ENCODE assay signal across 1 cellular context in the genomic region with DNA sequence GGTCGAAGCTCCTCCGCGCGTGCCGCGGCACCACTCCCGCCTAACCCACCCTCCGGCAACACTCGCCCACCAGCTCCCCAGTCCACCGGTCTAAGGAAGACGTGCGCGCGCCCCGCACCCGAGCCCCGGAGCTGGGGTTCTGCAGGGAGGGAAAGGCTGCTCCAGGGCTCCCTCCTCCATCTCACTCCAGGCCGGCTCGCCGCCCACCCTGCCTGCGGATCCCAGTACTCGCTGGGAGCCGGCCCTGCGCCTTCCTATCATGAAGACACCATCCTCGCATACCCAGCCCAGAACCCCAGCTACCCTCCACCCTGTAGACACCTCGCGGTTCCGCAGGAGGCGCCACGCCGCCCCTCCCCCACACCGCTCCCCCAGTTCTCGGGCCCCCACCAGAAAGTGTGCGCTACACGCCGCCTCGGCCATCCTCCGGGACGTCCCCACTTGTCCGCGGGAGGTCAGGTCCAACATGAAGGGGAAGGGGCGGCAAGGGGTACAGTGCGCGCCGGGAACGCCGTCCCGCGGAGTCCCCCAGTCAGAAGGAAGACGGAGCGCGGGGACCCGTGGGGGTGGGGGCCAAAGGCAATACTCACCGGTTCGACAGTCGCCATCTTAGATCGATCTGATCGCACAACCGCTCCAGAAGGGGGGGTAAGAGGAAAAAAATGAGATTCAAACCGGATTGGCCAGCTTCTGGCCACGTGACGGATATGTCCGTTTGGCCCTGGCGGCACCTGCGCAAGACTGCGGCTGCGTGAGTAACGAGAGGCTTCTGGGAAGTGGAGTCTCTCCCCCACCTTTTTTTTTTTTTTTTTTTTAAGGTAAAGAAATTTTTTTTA.
TF ChIP-seq lines count a peak whose summit lies in the region.

A gene with protein sequence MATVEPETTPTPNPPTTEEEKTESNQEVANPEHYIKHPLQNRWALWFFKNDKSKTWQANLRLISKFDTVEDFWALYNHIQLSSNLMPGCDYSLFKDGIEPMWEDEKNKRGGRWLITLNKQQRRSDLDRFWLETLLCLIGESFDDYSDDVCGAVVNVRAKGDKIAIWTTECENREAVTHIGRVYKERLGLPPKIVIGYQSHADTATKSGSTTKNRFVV (minus strand): TSS at position 629 of the 836 bp plus-strand sequence. CDS start 21 bp downstream, at position 608.

TF ChIP-seq in HepG2, 621 proteins besides CTCF, POLR2A, EP300 and RAD21 (continued from another document and continues in another):
- no peak for TF ChIP-seq ZNF569 (CRISPR knock-in tag; IDR thresholded peaks at IDR 0.05; ENCODE audit: borderline replicate concordance)
- TF ChIP-seq, protein P1, sequence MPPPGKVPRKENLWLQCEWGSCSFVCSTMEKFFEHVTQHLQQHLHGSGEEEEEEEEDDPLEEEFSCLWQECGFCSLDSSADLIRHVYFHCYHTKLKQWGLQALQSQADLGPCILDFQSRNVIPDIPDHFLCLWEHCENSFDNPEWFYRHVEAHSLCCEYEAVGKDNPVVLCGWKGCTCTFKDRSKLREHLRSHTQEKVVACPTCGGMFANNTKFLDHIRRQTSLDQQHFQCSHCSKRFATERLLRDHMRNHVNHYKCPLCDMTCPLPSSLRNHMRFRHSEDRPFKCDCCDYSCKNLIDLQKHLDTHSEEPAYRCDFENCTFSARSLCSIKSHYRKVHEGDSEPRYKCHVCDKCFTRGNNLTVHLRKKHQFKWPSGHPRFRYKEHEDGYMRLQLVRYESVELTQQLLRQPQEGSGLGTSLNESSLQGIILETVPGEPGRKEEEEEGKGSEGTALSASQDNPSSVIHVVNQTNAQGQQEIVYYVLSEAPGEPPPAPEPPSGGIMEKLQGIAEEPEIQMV (CRISPR knock-in tag; IDR thresholded peaks at IDR 0.05; ENCODE audit: low read depth) = no peak
- TF ChIP-seq, protein P2, sequence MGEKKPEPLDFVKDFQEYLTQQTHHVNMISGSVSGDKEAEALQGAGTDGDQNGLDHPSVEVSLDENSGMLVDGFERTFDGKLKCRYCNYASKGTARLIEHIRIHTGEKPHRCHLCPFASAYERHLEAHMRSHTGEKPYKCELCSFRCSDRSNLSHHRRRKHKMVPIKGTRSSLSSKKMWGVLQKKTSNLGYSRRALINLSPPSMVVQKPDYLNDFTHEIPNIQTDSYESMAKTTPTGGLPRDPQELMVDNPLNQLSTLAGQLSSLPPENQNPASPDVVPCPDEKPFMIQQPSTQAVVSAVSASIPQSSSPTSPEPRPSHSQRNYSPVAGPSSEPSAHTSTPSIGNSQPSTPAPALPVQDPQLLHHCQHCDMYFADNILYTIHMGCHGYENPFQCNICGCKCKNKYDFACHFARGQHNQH (CRISPR knock-in tag; IDR thresholded peaks at IDR 0.05) = no peak; the same call in 1 of the 2 replicates
- TF ChIP-seq ZNF260 (CRISPR knock-in tag; IDR thresholded peaks at IDR 0.05; ENCODE audit: borderline replicate concordance, low read depth) = no peak
- no peak for TF ChIP-seq MAFG (CRISPR knock-in tag; IDR thresholded peaks at IDR 0.05)
- TF ChIP-seq ZNF674 (CRISPR knock-in tag; IDR thresholded peaks at IDR 0.05; ENCODE audit: low read depth) = no peak
- TF ChIP-seq, protein P3, sequence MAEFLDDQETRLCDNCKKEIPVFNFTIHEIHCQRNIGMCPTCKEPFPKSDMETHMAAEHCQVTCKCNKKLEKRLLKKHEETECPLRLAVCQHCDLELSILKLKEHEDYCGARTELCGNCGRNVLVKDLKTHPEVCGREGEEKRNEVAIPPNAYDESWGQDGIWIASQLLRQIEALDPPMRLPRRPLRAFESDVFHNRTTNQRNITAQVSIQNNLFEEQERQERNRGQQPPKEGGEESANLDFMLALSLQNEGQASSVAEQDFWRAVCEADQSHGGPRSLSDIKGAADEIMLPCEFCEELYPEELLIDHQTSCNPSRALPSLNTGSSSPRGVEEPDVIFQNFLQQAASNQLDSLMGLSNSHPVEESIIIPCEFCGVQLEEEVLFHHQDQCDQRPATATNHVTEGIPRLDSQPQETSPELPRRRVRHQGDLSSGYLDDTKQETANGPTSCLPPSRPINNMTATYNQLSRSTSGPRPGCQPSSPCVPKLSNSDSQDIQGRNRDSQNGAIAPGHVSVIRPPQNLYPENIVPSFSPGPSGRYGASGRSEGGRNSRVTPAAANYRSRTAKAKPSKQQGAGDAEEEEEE (CRISPR knock-in tag; IDR thresholded peaks at IDR 0.05; ENCODE audit: borderline replicate concordance) = no peak
- peak; percentile 59; the same call in 1 of the 2 replicates for TF ChIP-seq DR1 (CRISPR knock-in tag; IDR thresholded peaks at IDR 0.05)
- TF ChIP-seq ATF7-NPFF (CRISPR knock-in tag; IDR thresholded peaks at IDR 0.05; ENCODE audit: low read depth) = no peak; the same call in 1 of the 2 replicates
- TF ChIP-seq, protein P4, sequence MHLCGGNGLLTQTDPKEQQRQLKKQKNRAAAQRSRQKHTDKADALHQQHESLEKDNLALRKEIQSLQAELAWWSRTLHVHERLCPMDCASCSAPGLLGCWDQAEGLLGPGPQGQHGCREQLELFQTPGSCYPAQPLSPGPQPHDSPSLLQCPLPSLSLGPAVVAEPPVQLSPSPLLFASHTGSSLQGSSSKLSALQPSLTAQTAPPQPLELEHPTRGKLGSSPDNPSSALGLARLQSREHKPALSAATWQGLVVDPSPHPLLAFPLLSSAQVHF (CRISPR knock-in tag; IDR thresholded peaks at IDR 0.05) = no peak
- no peak for TF ChIP-seq ZNF614 (CRISPR knock-in tag; IDR thresholded peaks at IDR 0.05; ENCODE audit: borderline replicate concordance)
- peak; percentile 66; the same call in 1 of the 2 replicates for TF ChIP-seq KDM2A (CRISPR knock-in tag; IDR thresholded peaks at IDR 0.05; ENCODE audit: borderline replicate concordance, low read depth)
- no peak for TF ChIP-seq GTF3A (CRISPR knock-in tag; conservative IDR thresholded peaks at IDR 0.05)
- TF ChIP-seq TBX3 (IDR thresholded peaks at IDR 0.05; ENCODE audit: borderline replicate concordance) = 0 out of 2 replicates have a peak, but pooled peaks have one; percentile 49
- TF ChIP-seq, protein P5, sequence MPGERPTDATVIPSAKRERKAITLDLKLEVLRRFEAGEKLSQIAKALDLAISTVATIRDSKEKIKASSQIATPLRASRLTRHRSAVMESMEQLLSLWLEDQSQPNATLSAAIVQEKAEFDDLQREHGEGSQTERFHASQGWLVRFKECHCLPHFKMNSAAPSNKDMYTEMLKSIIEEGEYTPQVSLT (CRISPR knock-in tag; IDR thresholded peaks at IDR 0.05; ENCODE audit: borderline replicate concordance, low read depth) = no peak
- TF ChIP-seq ZNF30 (CRISPR knock-in tag; IDR thresholded peaks at IDR 0.05) = no peak
- TF ChIP-seq ZNF10 (CRISPR knock-in tag; IDR thresholded peaks at IDR 0.05; ENCODE audit: borderline replicate concordance, low read depth) = no peak
- TF ChIP-seq, protein P6, sequence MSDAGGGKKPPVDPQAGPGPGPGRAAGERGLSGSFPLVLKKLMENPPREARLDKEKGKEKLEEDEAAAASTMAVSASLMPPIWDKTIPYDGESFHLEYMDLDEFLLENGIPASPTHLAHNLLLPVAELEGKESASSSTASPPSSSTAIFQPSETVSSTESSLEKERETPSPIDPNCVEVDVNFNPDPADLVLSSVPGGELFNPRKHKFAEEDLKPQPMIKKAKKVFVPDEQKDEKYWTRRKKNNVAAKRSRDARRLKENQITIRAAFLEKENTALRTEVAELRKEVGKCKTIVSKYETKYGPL (CRISPR knock-in tag; IDR thresholded peaks at IDR 0.05) = no peak
- TF ChIP-seq, protein P7, sequence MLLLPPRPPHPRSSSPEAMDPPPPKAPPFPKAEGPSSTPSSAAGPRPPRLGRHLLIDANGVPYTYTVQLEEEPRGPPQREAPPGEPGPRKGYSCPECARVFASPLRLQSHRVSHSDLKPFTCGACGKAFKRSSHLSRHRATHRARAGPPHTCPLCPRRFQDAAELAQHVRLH (CRISPR knock-in tag; IDR thresholded peaks at IDR 0.05; ENCODE audit: borderline replicate concordance, low read depth) = no peak
- TF ChIP-seq ZFYVE20 (CRISPR knock-in tag; IDR thresholded peaks at IDR 0.05; ENCODE audit: borderline replicate concordance, low read depth) = peak; percentile 72; the same call in 1 of the 2 replicates
- no peak for TF ChIP-seq AGO1 (IDR thresholded peaks at IDR 0.05; ENCODE audit: low read depth, low read length, poor library complexity, severe bottlenecking)
- no peak for TF ChIP-seq ZKSCAN1 (IDR thresholded peaks at IDR 0.05; ENCODE audit: low read length)
- no peak for TF ChIP-seq ZMYM3 (CRISPR knock-in tag; IDR thresholded peaks at IDR 0.05)
- no peak for TF ChIP-seq TEAD2 (CRISPR knock-in tag; IDR thresholded peaks at IDR 0.05)
- no peak for TF ChIP-seq NCOA1 (CRISPR knock-in tag; IDR thresholded peaks at IDR 0.05)
- 0 out of 2 replicates have a peak, but pooled peaks have one; percentile 67 for TF ChIP-seq ZNF354B (CRISPR knock-in tag; IDR thresholded peaks at IDR 0.05)
- no peak for TF ChIP-seq JUND (CRISPR knock-in tag; IDR thresholded peaks at IDR 0.05)
- 0 out of 2 replicates have a peak, but pooled peaks have one; percentile 29 for TF ChIP-seq ZNF761 (CRISPR knock-in tag; conservative IDR thresholded peaks at IDR 0.05)
- TF ChIP-seq ZNF367 (CRISPR knock-in tag; IDR thresholded peaks at IDR 0.05; ENCODE audit: borderline replicate concordance) = no peak
- TF ChIP-seq, protein P8, sequence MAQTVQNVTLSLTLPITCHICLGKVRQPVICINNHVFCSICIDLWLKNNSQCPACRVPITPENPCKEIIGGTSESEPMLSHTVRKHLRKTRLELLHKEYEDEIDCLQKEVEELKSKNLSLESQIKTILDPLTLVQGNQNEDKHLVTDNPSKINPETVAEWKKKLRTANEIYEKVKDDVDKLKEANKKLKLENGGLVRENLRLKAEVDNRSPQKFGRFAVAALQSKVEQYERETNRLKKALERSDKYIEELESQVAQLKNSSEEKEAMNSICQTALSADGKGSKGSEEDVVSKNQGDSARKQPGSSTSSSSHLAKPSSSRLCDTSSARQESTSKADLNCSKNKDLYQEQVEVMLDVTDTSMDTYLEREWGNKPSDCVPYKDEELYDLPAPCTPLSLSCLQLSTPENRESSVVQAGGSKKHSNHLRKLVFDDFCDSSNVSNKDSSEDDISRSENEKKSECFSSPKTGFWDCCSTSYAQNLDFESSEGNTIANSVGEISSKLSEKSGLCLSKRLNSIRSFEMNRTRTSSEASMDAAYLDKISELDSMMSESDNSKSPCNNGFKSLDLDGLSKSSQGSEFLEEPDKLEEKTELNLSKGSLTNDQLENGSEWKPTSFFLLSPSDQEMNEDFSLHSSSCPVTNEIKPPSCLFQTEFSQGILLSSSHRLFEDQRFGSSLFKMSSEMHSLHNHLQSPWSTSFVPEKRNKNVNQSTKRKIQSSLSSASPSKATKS (CRISPR knock-in tag; IDR thresholded peaks at IDR 0.05) = peak; percentile 80; the same call in 1 of the 2 replicates
- TF ChIP-seq MIXL1 (CRISPR knock-in tag; IDR thresholded peaks at IDR 0.05) = no peak
- TF ChIP-seq NONO (IDR thresholded peaks at IDR 0.05) = no peak
- peak; percentile 74 for TF ChIP-seq NONO (CRISPR knock-in tag; conservative IDR thresholded peaks at IDR 0.05)
- no peak for TF ChIP-seq ZFAT (CRISPR knock-in tag; conservative IDR thresholded peaks at IDR 0.05)
- TF ChIP-seq ZNF441 (CRISPR knock-in tag; IDR thresholded peaks at IDR 0.05; ENCODE audit: borderline replicate concordance) = no peak; the same call in 1 of the 2 replicates
- TF ChIP-seq ZSCAN21 (CRISPR knock-in tag; IDR thresholded peaks at IDR 0.05; ENCODE audit: borderline replicate concordance) = 0 out of 2 replicates have a peak, but pooled peaks have one; percentile 46
- TF ChIP-seq ATRX (CRISPR knock-in tag; IDR thresholded peaks at IDR 0.05; ENCODE audit: borderline replicate concordance) = no peak
- peak; percentile 18; the same call in 1 of the 2 replicates for TF ChIP-seq ZNF431 (CRISPR knock-in tag; IDR thresholded peaks at IDR 0.05; ENCODE audit: borderline replicate concordance, low read depth)
- TF ChIP-seq, protein P9, sequence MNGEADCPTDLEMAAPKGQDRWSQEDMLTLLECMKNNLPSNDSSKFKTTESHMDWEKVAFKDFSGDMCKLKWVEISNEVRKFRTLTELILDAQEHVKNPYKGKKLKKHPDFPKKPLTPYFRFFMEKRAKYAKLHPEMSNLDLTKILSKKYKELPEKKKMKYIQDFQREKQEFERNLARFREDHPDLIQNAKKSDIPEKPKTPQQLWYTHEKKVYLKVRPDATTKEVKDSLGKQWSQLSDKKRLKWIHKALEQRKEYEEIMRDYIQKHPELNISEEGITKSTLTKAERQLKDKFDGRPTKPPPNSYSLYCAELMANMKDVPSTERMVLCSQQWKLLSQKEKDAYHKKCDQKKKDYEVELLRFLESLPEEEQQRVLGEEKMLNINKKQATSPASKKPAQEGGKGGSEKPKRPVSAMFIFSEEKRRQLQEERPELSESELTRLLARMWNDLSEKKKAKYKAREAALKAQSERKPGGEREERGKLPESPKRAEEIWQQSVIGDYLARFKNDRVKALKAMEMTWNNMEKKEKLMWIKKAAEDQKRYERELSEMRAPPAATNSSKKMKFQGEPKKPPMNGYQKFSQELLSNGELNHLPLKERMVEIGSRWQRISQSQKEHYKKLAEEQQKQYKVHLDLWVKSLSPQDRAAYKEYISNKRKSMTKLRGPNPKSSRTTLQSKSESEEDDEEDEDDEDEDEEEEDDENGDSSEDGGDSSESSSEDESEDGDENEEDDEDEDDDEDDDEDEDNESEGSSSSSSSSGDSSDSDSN (CRISPR knock-in tag; IDR thresholded peaks at IDR 0.05) = peak; percentile 87
- peak; percentile 73; the same call in 1 of the 2 replicates for TF ChIP-seq ZNF558 (CRISPR knock-in tag; IDR thresholded peaks at IDR 0.05; ENCODE audit: borderline replicate concordance)
- TF ChIP-seq, protein P10, sequence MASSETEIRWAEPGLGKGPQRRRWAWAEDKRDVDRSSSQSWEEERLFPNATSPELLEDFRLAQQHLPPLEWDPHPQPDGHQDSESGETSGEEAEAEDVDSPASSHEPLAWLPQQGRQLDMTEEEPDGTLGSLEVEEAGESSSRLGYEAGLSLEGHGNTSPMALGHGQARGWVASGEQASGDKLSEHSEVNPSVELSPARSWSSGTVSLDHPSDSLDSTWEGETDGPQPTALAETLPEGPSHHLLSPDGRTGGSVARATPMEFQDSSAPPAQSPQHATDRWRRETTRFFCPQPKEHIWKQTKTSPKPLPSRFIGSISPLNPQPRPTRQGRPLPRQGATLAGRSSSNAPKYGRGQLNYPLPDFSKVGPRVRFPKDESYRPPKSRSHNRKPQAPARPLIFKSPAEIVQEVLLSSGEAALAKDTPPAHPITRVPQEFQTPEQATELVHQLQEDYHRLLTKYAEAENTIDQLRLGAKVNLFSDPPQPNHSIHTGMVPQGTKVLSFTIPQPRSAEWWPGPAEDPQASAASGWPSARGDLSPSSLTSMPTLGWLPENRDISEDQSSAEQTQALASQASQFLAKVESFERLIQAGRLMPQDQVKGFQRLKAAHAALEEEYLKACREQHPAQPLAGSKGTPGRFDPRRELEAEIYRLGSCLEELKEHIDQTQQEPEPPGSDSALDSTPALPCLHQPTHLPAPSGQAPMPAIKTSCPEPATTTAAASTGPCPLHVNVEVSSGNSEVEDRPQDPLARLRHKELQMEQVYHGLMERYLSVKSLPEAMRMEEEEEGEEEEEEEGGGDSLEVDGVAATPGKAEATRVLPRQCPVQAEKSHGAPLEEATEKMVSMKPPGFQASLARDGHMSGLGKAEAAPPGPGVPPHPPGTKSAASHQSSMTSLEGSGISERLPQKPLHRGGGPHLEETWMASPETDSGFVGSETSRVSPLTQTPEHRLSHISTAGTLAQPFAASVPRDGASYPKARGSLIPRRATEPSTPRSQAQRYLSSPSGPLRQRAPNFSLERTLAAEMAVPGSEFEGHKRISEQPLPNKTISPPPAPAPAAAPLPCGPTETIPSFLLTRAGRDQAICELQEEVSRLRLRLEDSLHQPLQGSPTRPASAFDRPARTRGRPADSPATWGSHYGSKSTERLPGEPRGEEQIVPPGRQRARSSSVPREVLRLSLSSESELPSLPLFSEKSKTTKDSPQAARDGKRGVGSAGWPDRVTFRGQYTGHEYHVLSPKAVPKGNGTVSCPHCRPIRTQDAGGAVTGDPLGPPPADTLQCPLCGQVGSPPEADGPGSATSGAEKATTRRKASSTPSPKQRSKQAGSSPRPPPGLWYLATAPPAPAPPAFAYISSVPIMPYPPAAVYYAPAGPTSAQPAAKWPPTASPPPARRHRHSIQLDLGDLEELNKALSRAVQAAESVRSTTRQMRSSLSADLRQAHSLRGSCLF (CRISPR knock-in tag; IDR thresholded peaks at IDR 0.05; ENCODE audit: borderline replicate concordance) = no peak
